In the genomic region with DNA sequence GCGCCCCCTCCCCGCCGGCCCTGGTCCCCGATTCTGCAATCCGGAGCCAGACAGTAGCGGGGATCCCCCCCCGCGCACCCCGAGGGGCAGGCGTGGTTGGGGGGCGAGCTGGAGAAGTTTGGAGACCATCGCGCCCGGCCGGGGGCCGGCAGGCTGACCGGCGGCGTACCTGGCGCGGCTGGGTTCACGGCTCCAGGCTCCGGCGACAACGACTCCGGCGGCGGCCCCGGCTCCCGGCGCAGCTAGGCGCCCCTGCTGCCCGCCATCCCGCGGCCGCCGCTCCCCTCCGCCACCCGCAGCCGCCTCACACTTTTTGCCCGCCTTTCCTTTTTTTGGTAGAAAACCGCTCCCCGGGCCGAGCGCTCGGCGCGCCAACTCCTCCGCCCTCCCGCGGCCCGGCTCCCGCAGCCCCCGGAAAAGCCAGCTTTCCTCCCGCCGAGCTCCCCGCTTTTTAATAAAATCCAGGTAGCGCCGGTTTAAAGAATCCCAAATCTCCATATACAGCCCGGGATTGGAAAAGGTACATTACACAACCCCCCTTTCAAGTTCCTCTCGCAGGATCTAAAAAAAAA, we compare ENCODE assay signal across 7 cellular contexts. TPM values are rescaled to one million over a fixed set of nuclear protein-coding genes. Genes with fewer than 3 reads are reported as not detected.
DNase-seq lines count a peak whose midpoint lies in the region; ATAC-seq and TF ChIP-seq lines count a peak whose summit lies in the region.

A gene with protein sequence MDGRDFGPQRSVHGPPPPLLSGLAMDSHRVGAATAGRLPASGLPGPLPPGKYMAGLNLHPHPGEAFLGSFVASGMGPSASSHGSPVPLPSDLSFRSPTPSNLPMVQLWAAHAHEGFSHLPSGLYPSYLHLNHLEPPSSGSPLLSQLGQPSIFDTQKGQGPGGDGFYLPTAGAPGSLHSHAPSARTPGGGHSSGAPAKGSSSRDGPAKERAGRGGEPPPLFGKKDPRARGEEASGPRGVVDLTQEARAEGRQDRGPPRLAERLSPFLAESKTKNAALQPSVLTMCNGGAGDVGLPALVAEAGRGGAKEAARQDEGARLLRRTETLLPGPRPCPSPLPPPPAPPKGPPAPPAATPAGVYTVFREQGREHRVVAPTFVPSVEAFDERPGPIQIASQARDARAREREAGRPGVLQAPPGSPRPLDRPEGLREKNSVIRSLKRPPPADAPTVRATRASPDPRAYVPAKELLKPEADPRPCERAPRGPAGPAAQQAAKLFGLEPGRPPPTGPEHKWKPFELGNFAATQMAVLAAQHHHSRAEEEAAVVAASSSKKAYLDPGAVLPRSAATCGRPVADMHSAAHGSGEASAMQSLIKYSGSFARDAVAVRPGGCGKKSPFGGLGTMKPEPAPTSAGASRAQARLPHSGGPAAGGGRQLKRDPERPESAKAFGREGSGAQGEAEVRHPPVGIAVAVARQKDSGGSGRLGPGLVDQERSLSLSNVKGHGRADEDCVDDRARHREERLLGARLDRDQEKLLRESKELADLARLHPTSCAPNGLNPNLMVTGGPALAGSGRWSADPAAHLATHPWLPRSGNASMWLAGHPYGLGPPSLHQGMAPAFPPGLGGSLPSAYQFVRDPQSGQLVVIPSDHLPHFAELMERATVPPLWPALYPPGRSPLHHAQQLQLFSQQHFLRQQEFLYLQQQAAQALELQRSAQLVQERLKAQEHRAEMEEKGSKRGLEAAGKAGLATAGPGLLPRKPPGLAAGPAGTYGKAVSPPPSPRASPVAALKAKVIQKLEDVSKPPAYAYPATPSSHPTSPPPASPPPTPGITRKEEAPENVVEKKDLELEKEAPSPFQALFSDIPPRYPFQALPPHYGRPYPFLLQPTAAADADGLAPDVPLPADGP (N-terminal part only) (minus strand): TSS at position 563 of the 572 bp plus-strand sequence. CDS start 2,588 bp downstream, outside the sequence.

- peaks cover 96% of the 10 kb centered on the region for H3K79me2 ChIP-seq in SK-N-SH (ENCODE audit: insufficient read depth)

- in situ Hi-C loops in HAP-1 (cut with MboI; ENCODE audit: low sequenced_read_pairs) = no loop called here

- TF ChIP-seq CTCF in SK-N-SH (IDR thresholded peaks at IDR 0.05) (no peak), mucosa of descending colon (IDR thresholded peaks at IDR 0.05) (no peak), upper lobe of left lung (IDR thresholded peaks at IDR 0.05) (no peak)

- H3K4me2 ChIP-seq in SK-N-SH = peak within 1 kb of the TSS; percentile 100

- peak within 1 kb of the TSS; percentile 97 to 99 for H3K27ac ChIP-seq in SK-N-SH (ENCODE audit: low read depth in 2 of 2, low read length in 1 of 2)
- no peak within 1 kb of the TSS for H3K27ac ChIP-seq in effector memory CD4-positive, alpha-beta T cell (ENCODE audit: insufficient read depth, low read length, poor library complexity, severe bottlenecking)
- H3K27ac ChIP-seq in upper lobe of left lung = peak within 1 kb of the TSS; percentile 99

- ATAC-seq in mucosa of descending colon (no peak), upper lobe of left lung (ENCODE audit: low FRiP score in 2 of 2) (peak in 1 of 2 donors; percentile 2), HG03045 (IDR thresholded peaks at IDR 0.05; ENCODE audit: unreplicated experiment) (no peak)

- H4K20me1 ChIP-seq in SK-N-SH (ENCODE audit: insufficient read depth) = peaks cover 26% of the 10 kb centered on the region

- H3K4me3 ChIP-seq in HAP-1 (peak within 1 kb of the TSS; percentile 92), SK-N-SH (ENCODE audit: low read depth in 2 of 2, low read length in 1 of 2) (peak within 1 kb of the TSS; percentile 99 to 100), mucosa of descending colon (peak within 1 kb of the TSS; percentile 79), upper lobe of left lung (peak within 1 kb of the TSS; percentile 55 to 93 (median 84))
- peak within 1 kb of the TSS; percentile 65 for H3K4me3 ChIP-seq in effector memory CD4-positive, alpha-beta T cell (ENCODE audit: insufficient read depth, low read depth, low read length, poor library complexity, severe bottlenecking)

- H3K36me3 ChIP-seq in HAP-1 (replicated peaks) = peaks cover 8% of the 10 kb centered on the region
- H3K36me3 ChIP-seq in SK-N-SH (replicated peaks in 1 of 2; ENCODE audit: control insufficient read depth in 1 of 2, insufficient read depth in 2 of 2, low read length in 1 of 2) = peaks cover 0 to 2% of the 10 kb centered on the region in 2 experiments
- no peaks in the 10 kb centered on the region for H3K36me3 ChIP-seq in effector memory CD4-positive, alpha-beta T cell (ENCODE audit: control insufficient read depth, insufficient read depth, low read length)
- no peaks in the 10 kb centered on the region for H3K36me3 ChIP-seq in mucosa of descending colon (ENCODE audit: low read depth)
- no peaks in the 10 kb centered on the region for H3K36me3 ChIP-seq in upper lobe of left lung

- TF ChIP-seq EP300 in SK-N-SH (IDR thresholded peaks at IDR 0.05; ENCODE audit: borderline replicate concordance in 1 of 2, low read depth in 1 of 2, low read length in 1 of 2) (peak in 1 of 2 experiments; percentile 21; a peak in 1 of 4 replicates), upper lobe of left lung (IDR thresholded peaks at IDR 0.05) (no peak)

- H3K9me3 ChIP-seq in HAP-1 = no peaks in the 10 kb centered on the region
- H3K9me3 ChIP-seq in SK-N-SH = no peaks in the 10 kb centered on the region
- no peaks in the 10 kb centered on the region for H3K9me3 ChIP-seq in effector memory CD4-positive, alpha-beta T cell (ENCODE audit: control insufficient read depth, low read length)
- no peaks in the 10 kb centered on the region for H3K9me3 ChIP-seq in mucosa of descending colon
- H3K9me3 ChIP-seq in upper lobe of left lung = no peaks in the 10 kb centered on the region

- 1% methylated on average over 30 of the region's 61 CpGs for WGBS in SK-N-SH (ENCODE audit: low lambda C conversion rate)
- 1% methylated on average over 32 to 48 of the region's 61 CpGs for WGBS in upper lobe of left lung, 2 donors

- no peak for TF ChIP-seq RAD21 in SK-N-SH (IDR thresholded peaks at IDR 0.05; ENCODE audit: low read length)

- H3F3A ChIP-seq in SK-N-SH (replicated peaks; ENCODE audit: insufficient read depth) = peaks cover 44% of the 10 kb centered on the region

- TF ChIP-seq POLR2A in upper lobe of left lung (IDR thresholded peaks at IDR 0.05) = peak in 2 of 4 donors; percentile 46 to 65

- no peaks in the 10 kb centered on the region for H3K27me3 ChIP-seq in HAP-1 (ENCODE audit: low read depth)
- no peaks in the 10 kb centered on the region for H3K27me3 ChIP-seq in SK-N-SH (ENCODE audit: insufficient read depth)
- peaks cover 94% of the 10 kb centered on the region for H3K27me3 ChIP-seq in effector memory CD4-positive, alpha-beta T cell (replicated peaks; ENCODE audit: control insufficient read depth, insufficient read depth, low read length, poor library complexity, severe bottlenecking)
- H3K27me3 ChIP-seq in upper lobe of left lung = no peaks in the 10 kb centered on the region

- H3K9ac ChIP-seq in SK-N-SH = peak within 1 kb of the TSS; percentile 100

- no peaks in the 10 kb centered on the region for H3K9me2 ChIP-seq in SK-N-SH

- intact Hi-C loops in mucosa of descending colon (cut with DNase I, micrococcal nuclease) = no loop called here

- peaks cover 11% of the 10 kb centered on the region for H3K4me1 ChIP-seq in HAP-1
- peaks cover 12 to 20% of the 10 kb centered on the region in 2 experiments; a peak in 3 of 4 replicates for H3K4me1 ChIP-seq in SK-N-SH (ENCODE audit: control insufficient read depth in 1 of 2, insufficient read depth in 2 of 2, low read depth in 1 of 2, low read length in 1 of 2)
- peaks cover 90% of the 10 kb centered on the region for H3K4me1 ChIP-seq in effector memory CD4-positive, alpha-beta T cell (ENCODE audit: control insufficient read depth, insufficient read depth, low read length, poor library complexity, severe bottlenecking)
- H3K4me1 ChIP-seq in mucosa of descending colon (ENCODE audit: low read depth) = peaks cover 10% of the 10 kb centered on the region
- peaks cover 11 to 43% (median 15%) of the 10 kb centered on the region in 4 donors for H3K4me1 ChIP-seq in upper lobe of left lung

- DNase-seq in HAP-1 (ENCODE audit: low spot score in 2 of 2) (peak in 1 of 2 experiments; percentile 70), SK-N-SH (peak; percentile 76), mucosa of descending colon (peak in 2 of 3 donors; percentile 43 to 70), upper lobe of left lung (peak in 1 of 2 donors; percentile 93), DMS114 treated with DMSO at 0.1 percent for 48 hours (lab: John Stamatoyannopoulos, UW; ENCODE audit: unreplicated experiment) (no peak)
- no peak for DNase-seq in effector memory CD4-positive, alpha-beta T cell

- peak within 1 kb of the TSS; percentile 58; the same call in 1 of the 2 replicates for H2AFZ ChIP-seq in SK-N-SH (ENCODE audit: low read depth)

- POLR2A ChIA-PET in SK-N-SH (lab: Yijun Ruan, JAX) = interaction anchor here (0.7 to 2.3 kb wide), 8 partner anchors 16 to 183 kb away, joined by 3 to 6 read pairs (median 4); no protein-coding TSS in a partner anchor

- CTCF ChIA-PET in SK-N-SH (lab: Yijun Ruan, JAX) = interaction anchor here (0.7 to 4.1 kb wide), 13 partner anchors 19 to 255 kb away, joined by 3 to 22 read pairs (median 5); no protein-coding TSS in a partner anchor

TF ChIP-seq in SK-N-SH, 30 proteins besides CTCF, POLR2A, EP300 and RAD21 (continues in another document):
- TF ChIP-seq RXRA (IDR thresholded peaks at IDR 0.05; ENCODE audit: borderline replicate concordance, low read depth) = no peak
- TF ChIP-seq FOSL2 (IDR thresholded peaks at IDR 0.05; ENCODE audit: borderline replicate concordance, low read depth) = 0 out of 2 replicates have a peak, but pooled peaks have one; percentile 6
- TF ChIP-seq MEF2A (IDR thresholded peaks at IDR 0.05; ENCODE audit: borderline replicate concordance, low read depth) = no peak
- TF ChIP-seq POLR2AphosphoS5 (IDR thresholded peaks at IDR 0.05; ENCODE audit: low read depth, low read length) = peak; percentile 83
- no peak for TF ChIP-seq RFX5 (IDR thresholded peaks at IDR 0.05; ENCODE audit: low read length)
- no peak for TF ChIP-seq SMC3 (IDR thresholded peaks at IDR 0.05; ENCODE audit: low read depth, low read length)
- TF ChIP-seq SIN3A (IDR thresholded peaks at IDR 0.05; ENCODE audit: borderline replicate concordance, low read depth, low read length) = peak; percentile 59; the same call in 1 of the 2 replicates

RNA-seq across cellular contexts. Expression of the gene that starts here (rescaled TPM):
- polyA plus RNA-seq in SK-N-SH (2012; rRNA removed) = 19.9 and 34.4 TPM in 2 replicates
- polyA plus RNA-seq in SK-N-SH (2012; cell fraction: cytosol; rRNA removed) = 20.4 and 25.5 TPM in 2 replicates
- polyA plus RNA-seq in SK-N-SH (2012; cell fraction: nucleus; rRNA removed) = 78.0 and 126 TPM in 2 replicates
- total RNA-seq in mucosa of descending colon (100 to 1,000 TPM in 2 of 3 donors, 10 to 100 TPM in 1; 94.0 to 170 (median 112) TPM), upper lobe of left lung (100 to 1,000 TPM; 101 to 617 (median 128) TPM)

Comparison
In these comparisons a context has a peak if more than half of its experiments do, and no peak if none do; other contexts are left out.
1. DNase-seq: peak in SK-N-SH (single experiment) and mucosa of descending colon (2 of 3); none in effector memory CD4-positive, alpha-beta T cell (0 of 3) and DMS114 treated with DMSO at 0.1 percent for 48 hours (single experiment).
2. Peak in every context shown above with its lines, with median percentiles within 50 percentile points of each other: H3K4me3 ChIP-seq.